Comparison of ENCODE assay signal across 22 cellular contexts in the genomic region with DNA sequence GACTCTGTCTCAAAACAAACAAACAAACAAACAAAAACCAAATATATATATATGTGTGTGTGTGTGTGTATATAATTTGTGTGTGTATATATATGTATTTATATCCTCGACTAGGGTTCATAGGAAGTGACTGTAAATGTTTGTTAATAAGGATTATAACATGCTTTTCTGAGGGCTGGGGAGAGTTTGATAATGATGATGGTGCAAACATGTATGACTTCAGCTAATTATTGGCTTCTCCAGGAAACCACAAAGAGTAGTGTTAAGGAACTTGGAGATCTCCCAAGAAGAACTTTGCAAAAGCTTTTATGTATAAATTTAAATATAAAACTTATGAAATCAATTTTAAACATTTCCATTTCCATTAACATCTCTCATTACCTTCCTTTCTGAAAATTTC. TPM values are rescaled to one million over a fixed set of nuclear protein-coding genes. Genes with fewer than 3 reads are reported as not detected.
DNase-seq lines count a peak whose midpoint lies in the region; ATAC-seq, FAIRE-seq and TF ChIP-seq lines count a peak whose summit lies in the region.
"Had no signal": no experiment of that assay in that cellular context is flagged by ENCODE, and none has a peak within 500 bp of the region (broad histone marks: within the 10 kb centered on the region; RNA-seq: fewer than 3 reads in every experiment).

No MANE protein-coding gene starts in this region.

- ATAC-seq in GM21737 (IDR thresholded peaks at IDR 0.05; ENCODE audit: unreplicated experiment), result no peak
- ATAC-seq: A549, GM23338, HCT116 had no signal

- H3K36me3 ChIP-seq in SK-N-MC (ENCODE audit: insufficient read depth, low read length), result no peaks in the 10 kb centered on the region

- FAIRE-seq in urothelium cell line (lab: Jason Lieb, UNC), result no peak
- FAIRE-seq: A549, G401.6, GM12892 had no signal

- peak overlapping the region; percentile 69; the same call in 1 of the 2 replicates for H3K27ac ChIP-seq in SK-N-MC
- H3K27ac ChIP-seq: A549 had no signal

- no peaks in the 10 kb centered on the region for H3K9me3 Mint-ChIP-seq in activated T-cell treated with anti-CD3 and anti-CD28 coated beads, Interleukin-2, amount 50 U/mL, for 24 hours
- H3K9me3 Mint-ChIP-seq: CD4-positive, alpha-beta memory T cell; GM23338; H9; HFFc6 had no signal

- no peak overlapping the region for H3K4me3 Mint-ChIP-seq in activated T-cell treated with anti-CD3 and anti-CD28 coated beads, Interleukin-2, amount 50 U/mL, for 24 hours
- H3K4me3 Mint-ChIP-seq: GM23338, H9, HFFc6 had no signal

- 0 out of 2 replicates have a peak overlapping the region, but pooled peaks have one; percentile 12 for H3K4me3 ChIP-seq in SK-N-MC
- no peak overlapping the region for H3K4me3 ChIP-seq in epithelial cell of esophagus (ENCODE audit: low read length)
- H3K4me3 ChIP-seq: A549, GM23338 had no signal

- H3K9ac ChIP-seq in SK-N-MC (ENCODE audit: insufficient read length), result no peak overlapping the region

- H3K4me1 Mint-ChIP-seq in activated T-cell treated with anti-CD3 and anti-CD28 coated beads, Interleukin-2, amount 50 U/mL, for 24 hours (ENCODE audit: low read depth), result peaks cover 22% of the 10 kb centered on the region

- H3K27ac Mint-ChIP-seq in activated T-cell treated with anti-CD3 and anti-CD28 coated beads, Interleukin-2, amount 50 U/mL, for 24 hours, result no peak overlapping the region
- H3K27ac Mint-ChIP-seq: CD4-positive, alpha-beta memory T cell; GM23338; H9; HFFc6 had no signal

- DNase-seq in AML-193 (lab: John Stamatoyannopoulos, UW), result peak; percentile 70 to 79
- DNase-seq in NOMO-1 (lab: John Stamatoyannopoulos, UW; ENCODE audit: unreplicated experiment in 2 of 2), result peak; percentile 21 to 70
- peak; percentile 64 for DNase-seq in SK-N-MC (ENCODE audit: low read depth, low spot score)
- DNase-seq in epithelial cell of esophagus (ENCODE audit: low read depth), result peak; percentile 23
- no peak for DNase-seq in activated T-cell treated with anti-CD3 and anti-CD28 coated beads, Interleukin-2, amount 50 U/mL, for 24 hours
- DNase-seq in HT-29 (ENCODE audit: low spot score), result no peak
- DNase-seq in urothelium cell line (ENCODE audit: low spot score), result no peak
- DNase-seq: 8988T; ACHN; C1 segment of cervical spinal cord; CD4-positive, alpha-beta memory T cell; COR-L47; DMS153; DND-41; H9; HFFc6 had no signal

- peaks cover 13% of the 10 kb centered on the region for H3K36me3 Mint-ChIP-seq in activated T-cell treated with anti-CD3 and anti-CD28 coated beads, Interleukin-2, amount 50 U/mL, for 24 hours (ENCODE audit: low read depth)

- TF ChIP-seq CTCF in epithelial cell of esophagus (IDR thresholded peaks at IDR 0.05; ENCODE audit: insufficient read depth, low read depth, low read length, missing control alignments), result no peak

- no peaks in the 10 kb centered on the region for H3K27me3 Mint-ChIP-seq in activated T-cell treated with anti-CD3 and anti-CD28 coated beads, Interleukin-2, amount 50 U/mL, for 24 hours
- H3K27me3 Mint-ChIP-seq: CD4-positive, alpha-beta memory T cell had no signal

- H3K9me3 ChIP-seq in SK-N-MC (ENCODE audit: low read depth, low read length), result no peaks in the 10 kb centered on the region
- H3K9me3 ChIP-seq: A549 had no signal

RNA-seq across cellular contexts. Expression of gene OPA1, which starts 3.9 kb away (rescaled TPM):
- total RNA-seq in HT-29 (2014; rRNA removed; shearing (Covaris generic)), result 31.4 and 35.9 TPM in 2 replicates

RNA-seq across cellular contexts. Expression of gene ATP13A4, which starts 34.4 kb away (rescaled TPM):
- 0.23 TPM in 2 replicates for total RNA-seq in HT-29 (2014; rRNA removed; shearing (Covaris generic))
- total RNA-seq: GM23338, HFFc6 had no signal

Comparison
In these comparisons a context has a peak if more than half of its experiments do, and no peak if none do; other contexts are left out.
1. DNase-seq: peak in AML-193 (2 of 2), NOMO-1 (2 of 2), SK-N-MC (single experiment) and epithelial cell of esophagus (single experiment); none in activated T-cell treated with anti-CD3 and anti-CD28 coated beads, Interleukin-2, amount 50 U/mL, for 24 hours (single experiment), HT-29 (single experiment) and urothelium cell line (single experiment).